Comparison of ENCODE assay signal across 20 cellular contexts in genomic region chr18:50862401-50862800, GRCh38. TPM values are rescaled to one million over a fixed set of nuclear protein-coding genes. Genes with fewer than 3 reads are reported as not detected.
DNase-seq lines count a peak whose midpoint lies in the region; ATAC-seq and TF ChIP-seq lines count a peak whose summit lies in the region.
"Had no signal": no experiment of that assay in that cellular context is flagged by ENCODE, and none has a peak within 500 bp of the region (broad histone marks: within the 10 kb centered on the region; RNA-seq: fewer than 3 reads in every experiment).

No MANE protein-coding gene starts in this region.

- POLR2A ChIA-PET in HEK293 (lab: Yijun Ruan, JAX): interaction anchor here (1.0 kb wide), 1 partner anchor 16 kb away, joined by 3 read pairs; the partner anchor contains the start of gene ME2

- no peak overlapping the region for H3K4me3 ChIP-seq in HEK293 (ENCODE audit: low read depth, low read length)
- H3K4me3 ChIP-seq: ascending aorta, colonic mucosa, Peyer's patch, stomach, vagina had no signal

- DNase-seq in OCI-M1 (lab: John Stamatoyannopoulos, UW) (peak; percentile 64), Right ventricle myocardium superior (no peak), sciatic nerve (ENCODE audit: low spot score) (no peak), hepatic stellate cell (ENCODE audit: low spot score) (no peak)
- DNase-seq in activated CD4-positive, alpha-beta T cell treated with anti-CD3 and anti-CD28 coated beads for 4 hours: no peak
- DNase-seq: activated CD4-positive, alpha-beta T cell treated with anti-CD3 and anti-CD28 coated beads for 36 hours; activated CD8-positive, alpha-beta memory T cell treated with anti-CD3 and anti-CD28 coated beads, Interleukin-2, amount 50 U/mL, for 48 hours; activated naive CD4-positive, alpha-beta T cell treated with Interleukin-2 at 50 U/mL for 16 hours; colonic mucosa; NCI-H510A treated with DMSO at 0.1 percent for 48 hours; Peyer's patch; stomach had no signal

- TF ChIP-seq CTCF in HEK293 (tag by site-specific recombination; IDR thresholded peaks at IDR 0.05): no peak

- H3K27ac ChIP-seq in HEK293 (ENCODE audit: extremely low read depth, low read depth, low read length): no peak overlapping the region
- H3K27ac ChIP-seq: ascending aorta, colonic mucosa, KMS-11, parathyroid adenoma, Peyer's patch, vagina had no signal

- H3K4me1 ChIP-seq in HEK293 (ENCODE audit: control insufficient read depth, insufficient read depth, low read length): peaks cover 2% of the 10 kb centered on the region; the same call in 1 of the 2 replicates
- H3K4me1 ChIP-seq: ascending aorta, colonic mucosa, vagina had no signal

- CTCF ChIA-PET in HEK293 (lab: Yijun Ruan, JAX): no interaction called here

- H3K36me3 ChIP-seq in HEK293 (ENCODE audit: control insufficient read depth in 2 of 2, insufficient read depth in 1 of 2, low read length in 2 of 2): no peaks in the 10 kb centered on the region
- H3K36me3 ChIP-seq: ascending aorta, colonic mucosa, Peyer's patch, stomach, vagina had no signal

- intact Hi-C loops in Right ventricle myocardium superior (cut with DNase I) (no loop called here), sciatic nerve (cut with DNase I) (no loop called here)

- H3K9me3 ChIP-seq in HEK293 (ENCODE audit: control insufficient read depth, insufficient read depth, low read depth, low read length): no peaks in the 10 kb centered on the region
- H3K9me3 ChIP-seq: ascending aorta, colonic mucosa, Peyer's patch, stomach, vagina had no signal

- ATAC-seq in Right ventricle myocardium superior (ENCODE audit: poor library complexity): peak; percentile 42
- peak; percentile 74 for ATAC-seq in sciatic nerve
- no peak for ATAC-seq in HG02759 (IDR thresholded peaks at IDR 0.05; ENCODE audit: unreplicated experiment)
- ATAC-seq in GM18498 (IDR thresholded peaks at IDR 0.05; ENCODE audit: unreplicated experiment): no peak
- ATAC-seq: activated CD4-positive, alpha-beta T cell treated with anti-CD3 and anti-CD28 coated beads for 36 hours had no signal

TF ChIP-seq in HEK293, 187 proteins besides CTCF, POLR2A, EP300 and RAD21:
- no peak for TF ChIP-seq ZNF791 (tag by site-specific recombination; IDR thresholded peaks at IDR 0.05)
- no peak for TF ChIP-seq ZNF433 (tag by site-specific recombination; IDR thresholded peaks at IDR 0.05; ENCODE audit: low read depth)
- TF ChIP-seq ZNF121 (tag by site-specific recombination; IDR thresholded peaks at IDR 0.05): 0 out of 2 replicates have a peak, but pooled peaks have one; percentile 2
- TF ChIP-seq ZNF391 (tag by site-specific recombination; IDR thresholded peaks at IDR 0.05; ENCODE audit: borderline replicate concordance, low read depth): no peak
- no peak for TF ChIP-seq GLI2 (tag by site-specific recombination; IDR thresholded peaks at IDR 0.05; ENCODE audit: borderline replicate concordance, low read depth)
- no peak for TF ChIP-seq ZNF561 (tag by site-specific recombination; IDR thresholded peaks at IDR 0.05; ENCODE audit: borderline replicate concordance)
- no peak for TF ChIP-seq RBAK (tag by site-specific recombination; IDR thresholded peaks at IDR 0.05)
- no peak for TF ChIP-seq ZNF837 (tag by site-specific recombination; IDR thresholded peaks at IDR 0.05)
- no peak for TF ChIP-seq ZNF830 (tag by site-specific recombination; IDR thresholded peaks at IDR 0.05; ENCODE audit: low read depth)

RNA-seq across cellular contexts. Expression of gene ME2, which starts 16.5 kb away (rescaled TPM):
- 92.6 TPM for total RNA-seq in Right ventricle myocardium superior
- 37.1 TPM for total RNA-seq in sciatic nerve

RNA-seq across cellular contexts. Expression of gene MRO, which starts 42.6 kb away (rescaled TPM):
- total RNA-seq in Right ventricle myocardium superior (5.3 TPM), sciatic nerve (2.0 TPM)
- total RNA-seq: activated CD4-positive, alpha-beta T cell treated with anti-CD3 and anti-CD28 coated beads for 36 hours; endothelial cell of umbilical vein; vagina had no signal

Comparison
In these comparisons a context has a peak if more than half of its experiments do, and no peak if none do; other contexts are left out.
1. ATAC-seq: peak in Right ventricle myocardium superior (single experiment) and sciatic nerve (single experiment); none in HG02759 (single experiment) and GM18498 (single experiment).